In the genomic region with DNA sequence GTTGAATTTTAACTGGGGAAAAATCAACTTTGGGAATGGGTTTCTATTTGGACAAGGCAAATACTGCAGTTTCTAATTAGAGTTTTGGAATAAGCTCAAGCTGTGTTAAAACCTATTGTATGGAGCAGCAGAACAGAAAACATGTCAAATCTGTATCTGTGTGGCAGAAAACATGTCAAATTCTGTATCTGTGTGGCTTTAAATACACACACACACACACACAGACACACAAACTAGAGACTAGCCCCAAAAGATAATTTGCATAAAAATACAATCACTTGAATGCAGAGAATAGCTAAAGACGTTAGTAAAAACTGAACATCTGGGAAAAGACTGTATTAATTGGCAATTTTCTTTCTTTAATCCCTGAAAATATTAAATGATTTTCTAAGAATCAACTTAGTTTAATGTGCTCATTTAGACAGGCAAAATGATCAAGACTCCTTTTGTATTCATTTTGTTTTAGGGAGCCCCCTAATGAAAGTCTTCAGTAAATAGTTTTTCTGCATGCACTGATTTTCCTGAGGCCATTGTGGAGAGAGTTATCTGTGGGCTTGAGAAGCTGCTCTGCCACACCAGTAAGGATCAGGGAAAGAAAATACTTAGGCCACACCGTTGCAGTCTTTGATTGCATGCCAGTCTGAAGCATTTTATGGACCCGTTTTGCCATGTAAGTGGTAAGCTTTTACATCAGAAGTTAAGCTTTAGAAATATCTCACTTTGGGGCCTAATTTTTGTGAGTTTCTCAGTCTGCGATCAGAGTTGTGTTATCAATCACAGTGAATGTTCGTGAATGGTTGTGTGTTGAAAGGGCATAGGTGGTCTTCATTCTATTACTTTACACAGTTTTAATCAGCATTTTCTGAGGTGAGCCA, we compare ENCODE assay signal across 7 cellular contexts. TPM values are rescaled to one million over a fixed set of nuclear protein-coding genes. Genes with fewer than 3 reads are reported as not detected.
A peak's percentile ranks its signal among the peaks of the same experiment; 100 is the strongest.
DNase-seq lines count a peak whose midpoint lies in the region; ATAC-seq and TF ChIP-seq lines count a peak whose summit lies in the region.

No MANE protein-coding gene starts in this region.

- H3K27ac ChIP-seq in SJSA1: peak overlapping the region; percentile 86
- peak overlapping the region in 11 of 21 experiments; percentile 16 to 95 (median 88) for H3K27ac ChIP-seq in skin epidermis

- no peaks in the 10 kb centered on the region for H3K9me3 ChIP-seq in SJSA1 (replicated peaks)

- peak overlapping the region; percentile 94 for H3K4me3 ChIP-seq in SJSA1
- H3K4me3 ChIP-seq in fibroblast of villous mesenchyme (ENCODE audit: low read depth, low read length): peak overlapping the region; percentile 78
- peak overlapping the region in 3 of 7 experiments; percentile 79 to 84 (median 81) for H3K4me3 ChIP-seq in skin epidermis

- H3K27me3 ChIP-seq in SJSA1 (replicated peaks): no peaks in the 10 kb centered on the region

- peaks cover 23% of the 10 kb centered on the region for H3K36me3 ChIP-seq in SJSA1

- DNase-seq in H4 (ENCODE audit: low spot score) (peak; percentile 18), SJSA1 (ENCODE audit: low read depth in 1 of 2, low spot score in 2 of 2) (peak in 1 of 2 experiments; percentile 49), fibroblast of villous mesenchyme (ENCODE audit: low read depth) (peak; percentile 61), mucosa of gallbladder (ENCODE audit: low spot score) (no peak)
- DNase-seq in activated CD8-positive, alpha-beta memory T cell treated with anti-CD3 and anti-CD28 coated beads, Interleukin-2, amount 50 U/mL, for 4 hours: no peak

- ATAC-seq in GM18907 (IDR thresholded peaks at IDR 0.05; ENCODE audit: unreplicated experiment): no peak

- peaks cover 50% of the 10 kb centered on the region for H3K4me1 ChIP-seq in SJSA1 (replicated peaks)

- no peak for TF ChIP-seq CTCF in fibroblast of villous mesenchyme (IDR thresholded peaks at IDR 0.05; ENCODE audit: insufficient read depth, low read depth, low read length)

RNA-seq across cellular contexts. Expression of a gene that starts 2.2 kb away (rescaled TPM):
- total RNA-seq in H4 (2014; rRNA removed; shearing (Covaris generic)): 55.5 and 68.1 TPM in 2 replicates
- total RNA-seq in SJSA1 (2014; rRNA removed; shearing (Covaris generic)): 81.9 and 149 TPM in 2 replicates
- 60.6 and 65.6 TPM in 2 replicates for total RNA-seq in fibroblast of villous mesenchyme
- 243 TPM for total RNA-seq in mucosa of gallbladder

Comparison
In these comparisons a context has a peak if more than half of its experiments do, and no peak if none do; other contexts are left out.
1. DNase-seq: peak in H4 (single experiment) and fibroblast of villous mesenchyme (single experiment); none in mucosa of gallbladder (single experiment) and activated CD8-positive, alpha-beta memory T cell treated with anti-CD3 and anti-CD28 coated beads, Interleukin-2, amount 50 U/mL, for 4 hours (single experiment).